15 cellular contexts compared by ENCODE assay signal in genomic region chr12:107287436-107288413, GRCh38.
DNase-seq lines count a peak whose midpoint lies in the region; ATAC-seq lines count a peak whose summit lies in the region.
"Had no signal": no experiment of that assay in that cellular context is flagged by ENCODE, and none has a peak within 500 bp of the region (broad histone marks: within the 10 kb centered on the region; RNA-seq: fewer than 3 reads in every experiment).

No MANE protein-coding gene starts in this region.

- peaks cover 6% of the 10 kb centered on the region for H3K9me3 Mint-ChIP-seq in activated CD4-positive, alpha-beta T cell treated with anti-CD3 and anti-CD28 coated beads, Interleukin-2, amount 10 ng/mL, durations not matched to agents 24 days and 14 days
- H3K9me3 Mint-ChIP-seq in activated T-helper 1 cell treated with anti-CD3 and anti-CD28 coated beads, Interleukin-12 subunit alpha, Interleukin-12 subunit beta, Interleukin-2, Interleukin-4 antibody, amounts not matched to agents 30 ng/mL and 10 ng/mL and 1 ng/mL, durations not matched to agents 14 hours and 24 hours and 36 hours, result peaks cover 19% of the 10 kb centered on the region

- ATAC-seq in GM21717 (IDR thresholded peaks at IDR 0.05; ENCODE audit: unreplicated experiment) (no peak), esophagus mucosa (no peak)
- ATAC-seq: A549, Right ventricle myocardium inferior had no signal

- H3K27ac Mint-ChIP-seq in activated CD4-positive, alpha-beta T cell treated with anti-CD3 and anti-CD28 coated beads, Interleukin-2, amount 10 ng/mL, durations not matched to agents 24 days and 14 days, result peak overlapping the region; percentile 66
- H3K27ac Mint-ChIP-seq in activated T-helper 1 cell treated with anti-CD3 and anti-CD28 coated beads, Interleukin-12 subunit alpha, Interleukin-12 subunit beta, Interleukin-2, Interleukin-4 antibody, amounts not matched to agents 30 ng/mL and 10 ng/mL and 1 ng/mL, durations not matched to agents 14 hours and 24 hours and 36 hours, result peak overlapping the region; percentile 82

- peaks cover 17% of the 10 kb centered on the region for H3K4me1 Mint-ChIP-seq in activated CD4-positive, alpha-beta T cell treated with anti-CD3 and anti-CD28 coated beads, Interleukin-2, amount 10 ng/mL, durations not matched to agents 24 days and 14 days
- peaks cover 12% of the 10 kb centered on the region for H3K4me1 Mint-ChIP-seq in activated T-helper 1 cell treated with anti-CD3 and anti-CD28 coated beads, Interleukin-12 subunit alpha, Interleukin-12 subunit beta, Interleukin-2, Interleukin-4 antibody, amounts not matched to agents 30 ng/mL and 10 ng/mL and 1 ng/mL, durations not matched to agents 14 hours and 24 hours and 36 hours (ENCODE audit: low read depth)

- H3K36me3 Mint-ChIP-seq in activated CD4-positive, alpha-beta T cell treated with anti-CD3 and anti-CD28 coated beads, Interleukin-2, amount 10 ng/mL, durations not matched to agents 24 days and 14 days (ENCODE audit: low read depth), result no peaks in the 10 kb centered on the region
- H3K36me3 Mint-ChIP-seq in activated T-helper 1 cell treated with anti-CD3 and anti-CD28 coated beads, Interleukin-12 subunit alpha, Interleukin-12 subunit beta, Interleukin-2, Interleukin-4 antibody, amounts not matched to agents 30 ng/mL and 10 ng/mL and 1 ng/mL, durations not matched to agents 14 hours and 24 hours and 36 hours (ENCODE audit: low read depth), result peaks cover 3% of the 10 kb centered on the region

- H3K27me3 Mint-ChIP-seq in activated CD4-positive, alpha-beta T cell treated with anti-CD3 and anti-CD28 coated beads, Interleukin-2, amount 10 ng/mL, durations not matched to agents 24 days and 14 days, result peaks cover 2% of the 10 kb centered on the region
- peaks cover 3% of the 10 kb centered on the region for H3K27me3 Mint-ChIP-seq in activated T-helper 1 cell treated with anti-CD3 and anti-CD28 coated beads, Interleukin-12 subunit alpha, Interleukin-12 subunit beta, Interleukin-2, Interleukin-4 antibody, amounts not matched to agents 30 ng/mL and 10 ng/mL and 1 ng/mL, durations not matched to agents 14 hours and 24 hours and 36 hours (ENCODE audit: insufficient read depth)

- peak; percentile 80 for DNase-seq in activated CD4-positive, alpha-beta T cell treated with anti-CD3 and anti-CD28 coated beads, Interleukin-2, amount 10 ng/mL, durations not matched to agents 24 days and 14 days
- no peak for DNase-seq in activated CD4-positive, alpha-beta T cell treated with anti-CD3 and anti-CD28 coated beads, Interleukin-2, amount 50 U/mL, for 4 hours
- DNase-seq in M059J (ENCODE audit: low read depth) (peak; percentile 77), kidney glomerular epithelial cell (lab: John Stamatoyannopoulos, UW) (peak; percentile 53), DMS153 treated with DMSO at 0.1 percent for 48 hours (lab: John Stamatoyannopoulos, UW; ENCODE audit: unreplicated experiment) (no peak)
- DNase-seq in activated T-helper 1 cell treated with anti-CD3 and anti-CD28 coated beads, Interleukin-12 subunit alpha, Interleukin-12 subunit beta, Interleukin-2, Interleukin-4 antibody, amounts not matched to agents 30 ng/mL and 10 ng/mL and 1 ng/mL, durations not matched to agents 14 hours and 24 hours and 36 hours (ENCODE audit: low spot score), result peak; percentile 42
- DNase-seq: cerebellar nuclear complex, esophagus squamous epithelium, NCI-H1694 treated with DMSO at 0.1 percent for 48 hours, occipital lobe, upper lobe of left lung had no signal

- intact Hi-C loops in activated CD4-positive, alpha-beta T cell treated with anti-CD3 and anti-CD28 coated beads, Interleukin-2, amount 10 ng/mL, durations not matched to agents 24 days and 14 days (cut with micrococcal nuclease), result loop anchor here (1.0 to 2.0 kb wide), 2 partner anchors 34 to 81 kb away; no protein-coding TSS in a partner anchor
- intact Hi-C loops in activated T-helper 1 cell treated with anti-CD3 and anti-CD28 coated beads, Interleukin-12 subunit alpha, Interleukin-12 subunit beta, Interleukin-2, Interleukin-4 antibody, amounts not matched to agents 30 ng/mL and 10 ng/mL and 1 ng/mL, durations not matched to agents 14 hours and 24 hours and 36 hours (cut with micrococcal nuclease), result loop anchor here (1.0 kb wide), 3 partner anchors 31 to 81 kb away; a partner anchor contains a TSS

- H3K4me3 Mint-ChIP-seq in activated CD4-positive, alpha-beta T cell treated with anti-CD3 and anti-CD28 coated beads, Interleukin-2, amount 10 ng/mL, durations not matched to agents 24 days and 14 days, result peak overlapping the region; percentile 29
- peak overlapping the region; percentile 44 for H3K4me3 Mint-ChIP-seq in activated T-helper 1 cell treated with anti-CD3 and anti-CD28 coated beads, Interleukin-12 subunit alpha, Interleukin-12 subunit beta, Interleukin-2, Interleukin-4 antibody, amounts not matched to agents 30 ng/mL and 10 ng/mL and 1 ng/mL, durations not matched to agents 14 hours and 24 hours and 36 hours

Comparison
In these comparisons a context has a peak if more than half of its experiments do, and no peak if none do; other contexts are left out.
1. DNase-seq: peak in activated CD4-positive, alpha-beta T cell treated with anti-CD3 and anti-CD28 coated beads, Interleukin-2, amount 10 ng/mL, durations not matched to agents 24 days and 14 days (single experiment), M059J (single experiment), activated T-helper 1 cell treated with anti-CD3 and anti-CD28 coated beads, Interleukin-12 subunit alpha, Interleukin-12 subunit beta, Interleukin-2, Interleukin-4 antibody, amounts not matched to agents 30 ng/mL and 10 ng/mL and 1 ng/mL, durations not matched to agents 14 hours and 24 hours and 36 hours (single experiment) and kidney glomerular epithelial cell (single experiment); none in activated CD4-positive, alpha-beta T cell treated with anti-CD3 and anti-CD28 coated beads, Interleukin-2, amount 50 U/mL, for 4 hours (0 of 2) and DMS153 treated with DMSO at 0.1 percent for 48 hours (single experiment).